In the genomic region with DNA sequence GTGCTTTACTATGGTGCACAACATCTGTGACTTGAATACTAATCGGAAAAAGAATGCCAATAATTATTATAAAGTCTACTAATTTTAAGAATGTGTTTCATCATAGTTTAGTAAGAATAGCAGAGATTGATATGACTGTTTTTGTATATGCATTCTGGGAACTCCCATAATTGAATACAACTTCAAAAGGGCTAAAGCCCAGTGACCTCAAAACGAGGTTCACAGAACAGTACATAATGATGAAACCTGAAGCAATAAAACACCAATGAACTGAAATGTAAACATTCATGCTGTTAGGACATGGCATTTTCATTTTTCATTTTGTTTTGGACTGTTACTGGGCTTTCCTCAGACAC, we compare ENCODE assay signal across 1 cellular context.
A peak's percentile ranks its signal among the peaks of the same experiment; 100 is the strongest.
TF ChIP-seq lines count a peak whose summit lies in the region.

No MANE protein-coding gene starts in this region.

TF ChIP-seq in K562, 482 proteins besides CTCF, POLR2A, EP300 and RAD21 (continued from another document and continues in another):
- TF ChIP-seq PRDM10 (IDR thresholded peaks at IDR 0.05; ENCODE audit: partially characterized antibody) (no peak), IRF9 (tag; IDR thresholded peaks at IDR 0.05) (peak; percentile 78), ZNF124 (CRISPR knock-in tag; IDR thresholded peaks at IDR 0.05) (no peak), ZNF764 (CRISPR knock-in tag; IDR thresholded peaks at IDR 0.05; ENCODE audit: low read depth) (no peak), ARNT (IDR thresholded peaks at IDR 0.05) (no peak), ATF7 (IDR thresholded peaks at IDR 0.05) (peak; percentile 78), CBX8 (IDR thresholded peaks at IDR 0.05; ENCODE audit: borderline replicate concordance, extremely low read depth, low read depth, low read length, poor library complexity, severe bottlenecking) (no peak), MAX (CRISPR knock-in tag; IDR thresholded peaks at IDR 0.05) (no peak), FOXP1 (CRISPR knock-in tag; IDR thresholded peaks at IDR 0.05) (no peak), ZNF175 (CRISPR knock-in tag; IDR thresholded peaks at IDR 0.05; ENCODE audit: low read depth) (0 out of 2 replicates have a peak, but pooled peaks have one; percentile 23), FOXM1 (IDR thresholded peaks at IDR 0.05; ENCODE audit: low read depth) (0 out of 2 replicates have a peak, but pooled peaks have one; percentile 33), FOXM1 (CRISPR knock-in tag; IDR thresholded peaks at IDR 0.05; ENCODE audit: low read depth) (no peak), ELF2 (CRISPR knock-in tag; IDR thresholded peaks at IDR 0.05) (no peak), NONO (IDR thresholded peaks at IDR 0.05; ENCODE audit: low read depth in 2 of 2, low read length in 1 of 2) (no peak), BACH1 (tag; IDR thresholded peaks at IDR 0.05) (peak; percentile 57), RNF2 (IDR thresholded peaks at IDR 0.05) (peak; percentile 13; the same call in 1 of the 2 replicates), C11orf30 (IDR thresholded peaks at IDR 0.05; ENCODE audit: low read depth) (no peak), PCBP2 (IDR thresholded peaks at IDR 0.05; ENCODE audit: low read depth, low read length, poor library complexity, severe bottlenecking) (no peak), XRCC3 (IDR thresholded peaks at IDR 0.05) (no peak), ATF1 (CRISPR knock-in tag; IDR thresholded peaks at IDR 0.05) (no peak), ATF1 (tag; IDR thresholded peaks at IDR 0.05) (no peak), MCM7 (IDR thresholded peaks at IDR 0.05) (no peak), KAT2B (IDR thresholded peaks at IDR 0.05; ENCODE audit: low read depth, low read length) (no peak), TAF9B (IDR thresholded peaks at IDR 0.05; ENCODE audit: partially characterized antibody) (no peak), PHF8 (IDR thresholded peaks at IDR 0.05; ENCODE audit: borderline replicate concordance, low read length) (no peak), RBM22 (IDR thresholded peaks at IDR 0.05; ENCODE audit: low read depth, low read length, poor library complexity, severe bottlenecking) (no peak), COPS2 (conservative IDR thresholded peaks at IDR 0.05) (no peak), FOS (IDR thresholded peaks at IDR 0.05; ENCODE audit: extremely low read depth, insufficient read length) (no peak)
- TF ChIP-seq, protein P1, sequence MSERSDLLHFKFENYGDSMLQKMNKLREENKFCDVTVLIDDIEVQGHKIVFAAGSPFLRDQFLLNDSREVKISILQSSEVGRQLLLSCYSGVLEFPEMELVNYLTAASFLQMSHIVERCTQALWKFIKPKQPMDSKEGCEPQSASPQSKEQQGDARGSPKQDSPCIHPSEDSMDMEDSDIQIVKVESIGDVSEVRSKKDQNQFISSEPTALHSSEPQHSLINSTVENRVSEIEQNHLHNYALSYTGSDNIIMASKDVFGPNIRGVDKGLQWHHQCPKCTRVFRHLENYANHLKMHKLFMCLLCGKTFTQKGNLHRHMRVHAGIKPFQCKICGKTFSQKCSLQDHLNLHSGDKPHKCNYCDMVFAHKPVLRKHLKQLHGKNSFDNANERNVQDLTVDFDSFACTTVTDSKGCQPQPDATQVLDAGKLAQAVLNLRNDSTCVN (CRISPR knock-in tag; IDR thresholded peaks at IDR 0.05): no peak
- TF ChIP-seq, protein P2, sequence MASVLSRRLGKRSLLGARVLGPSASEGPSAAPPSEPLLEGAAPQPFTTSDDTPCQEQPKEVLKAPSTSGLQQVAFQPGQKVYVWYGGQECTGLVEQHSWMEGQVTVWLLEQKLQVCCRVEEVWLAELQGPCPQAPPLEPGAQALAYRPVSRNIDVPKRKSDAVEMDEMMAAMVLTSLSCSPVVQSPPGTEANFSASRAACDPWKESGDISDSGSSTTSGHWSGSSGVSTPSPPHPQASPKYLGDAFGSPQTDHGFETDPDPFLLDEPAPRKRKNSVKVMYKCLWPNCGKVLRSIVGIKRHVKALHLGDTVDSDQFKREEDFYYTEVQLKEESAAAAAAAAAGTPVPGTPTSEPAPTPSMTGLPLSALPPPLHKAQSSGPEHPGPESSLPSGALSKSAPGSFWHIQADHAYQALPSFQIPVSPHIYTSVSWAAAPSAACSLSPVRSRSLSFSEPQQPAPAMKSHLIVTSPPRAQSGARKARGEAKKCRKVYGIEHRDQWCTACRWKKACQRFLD (CRISPR knock-in tag; IDR thresholded peaks at IDR 0.05): no peak; the same call in 1 of the 2 replicates
- TF ChIP-seq, protein P3, sequence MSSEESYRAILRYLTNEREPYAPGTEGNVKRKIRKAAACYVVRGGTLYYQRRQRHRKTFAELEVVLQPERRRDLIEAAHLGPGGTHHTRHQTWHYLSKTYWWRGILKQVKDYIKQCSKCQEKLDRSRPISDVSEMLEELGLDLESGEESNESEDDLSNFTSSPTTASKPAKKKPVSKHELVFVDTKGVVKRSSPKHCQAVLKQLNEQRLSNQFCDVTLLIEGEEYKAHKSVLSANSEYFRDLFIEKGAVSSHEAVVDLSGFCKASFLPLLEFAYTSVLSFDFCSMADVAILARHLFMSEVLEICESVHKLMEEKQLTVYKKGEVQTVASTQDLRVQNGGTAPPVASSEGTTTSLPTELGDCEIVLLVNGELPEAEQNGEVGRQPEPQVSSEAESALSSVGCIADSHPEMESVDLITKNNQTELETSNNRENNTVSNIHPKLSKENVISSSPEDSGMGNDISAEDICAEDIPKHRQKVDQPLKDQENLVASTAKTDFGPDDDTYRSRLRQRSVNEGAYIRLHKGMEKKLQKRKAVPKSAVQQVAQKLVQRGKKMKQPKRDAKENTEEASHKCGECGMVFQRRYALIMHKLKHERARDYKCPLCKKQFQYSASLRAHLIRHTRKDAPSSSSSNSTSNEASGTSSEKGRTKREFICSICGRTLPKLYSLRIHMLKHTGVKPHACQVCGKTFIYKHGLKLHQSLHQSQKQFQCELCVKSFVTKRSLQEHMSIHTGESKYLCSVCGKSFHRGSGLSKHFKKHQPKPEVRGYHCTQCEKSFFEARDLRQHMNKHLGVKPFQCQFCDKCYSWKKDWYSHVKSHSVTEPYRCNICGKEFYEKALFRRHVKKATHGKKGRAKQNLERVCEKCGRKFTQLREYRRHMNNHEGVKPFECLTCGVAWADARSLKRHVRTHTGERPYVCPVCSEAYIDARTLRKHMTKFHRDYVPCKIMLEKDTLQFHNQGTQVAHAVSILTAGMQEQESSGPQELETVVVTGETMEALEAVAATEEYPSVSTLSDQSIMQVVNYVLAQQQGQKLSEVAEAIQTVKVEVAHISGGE (CRISPR knock-in tag; IDR thresholded peaks at IDR 0.05): no peak
- TF ChIP-seq, protein P4, sequence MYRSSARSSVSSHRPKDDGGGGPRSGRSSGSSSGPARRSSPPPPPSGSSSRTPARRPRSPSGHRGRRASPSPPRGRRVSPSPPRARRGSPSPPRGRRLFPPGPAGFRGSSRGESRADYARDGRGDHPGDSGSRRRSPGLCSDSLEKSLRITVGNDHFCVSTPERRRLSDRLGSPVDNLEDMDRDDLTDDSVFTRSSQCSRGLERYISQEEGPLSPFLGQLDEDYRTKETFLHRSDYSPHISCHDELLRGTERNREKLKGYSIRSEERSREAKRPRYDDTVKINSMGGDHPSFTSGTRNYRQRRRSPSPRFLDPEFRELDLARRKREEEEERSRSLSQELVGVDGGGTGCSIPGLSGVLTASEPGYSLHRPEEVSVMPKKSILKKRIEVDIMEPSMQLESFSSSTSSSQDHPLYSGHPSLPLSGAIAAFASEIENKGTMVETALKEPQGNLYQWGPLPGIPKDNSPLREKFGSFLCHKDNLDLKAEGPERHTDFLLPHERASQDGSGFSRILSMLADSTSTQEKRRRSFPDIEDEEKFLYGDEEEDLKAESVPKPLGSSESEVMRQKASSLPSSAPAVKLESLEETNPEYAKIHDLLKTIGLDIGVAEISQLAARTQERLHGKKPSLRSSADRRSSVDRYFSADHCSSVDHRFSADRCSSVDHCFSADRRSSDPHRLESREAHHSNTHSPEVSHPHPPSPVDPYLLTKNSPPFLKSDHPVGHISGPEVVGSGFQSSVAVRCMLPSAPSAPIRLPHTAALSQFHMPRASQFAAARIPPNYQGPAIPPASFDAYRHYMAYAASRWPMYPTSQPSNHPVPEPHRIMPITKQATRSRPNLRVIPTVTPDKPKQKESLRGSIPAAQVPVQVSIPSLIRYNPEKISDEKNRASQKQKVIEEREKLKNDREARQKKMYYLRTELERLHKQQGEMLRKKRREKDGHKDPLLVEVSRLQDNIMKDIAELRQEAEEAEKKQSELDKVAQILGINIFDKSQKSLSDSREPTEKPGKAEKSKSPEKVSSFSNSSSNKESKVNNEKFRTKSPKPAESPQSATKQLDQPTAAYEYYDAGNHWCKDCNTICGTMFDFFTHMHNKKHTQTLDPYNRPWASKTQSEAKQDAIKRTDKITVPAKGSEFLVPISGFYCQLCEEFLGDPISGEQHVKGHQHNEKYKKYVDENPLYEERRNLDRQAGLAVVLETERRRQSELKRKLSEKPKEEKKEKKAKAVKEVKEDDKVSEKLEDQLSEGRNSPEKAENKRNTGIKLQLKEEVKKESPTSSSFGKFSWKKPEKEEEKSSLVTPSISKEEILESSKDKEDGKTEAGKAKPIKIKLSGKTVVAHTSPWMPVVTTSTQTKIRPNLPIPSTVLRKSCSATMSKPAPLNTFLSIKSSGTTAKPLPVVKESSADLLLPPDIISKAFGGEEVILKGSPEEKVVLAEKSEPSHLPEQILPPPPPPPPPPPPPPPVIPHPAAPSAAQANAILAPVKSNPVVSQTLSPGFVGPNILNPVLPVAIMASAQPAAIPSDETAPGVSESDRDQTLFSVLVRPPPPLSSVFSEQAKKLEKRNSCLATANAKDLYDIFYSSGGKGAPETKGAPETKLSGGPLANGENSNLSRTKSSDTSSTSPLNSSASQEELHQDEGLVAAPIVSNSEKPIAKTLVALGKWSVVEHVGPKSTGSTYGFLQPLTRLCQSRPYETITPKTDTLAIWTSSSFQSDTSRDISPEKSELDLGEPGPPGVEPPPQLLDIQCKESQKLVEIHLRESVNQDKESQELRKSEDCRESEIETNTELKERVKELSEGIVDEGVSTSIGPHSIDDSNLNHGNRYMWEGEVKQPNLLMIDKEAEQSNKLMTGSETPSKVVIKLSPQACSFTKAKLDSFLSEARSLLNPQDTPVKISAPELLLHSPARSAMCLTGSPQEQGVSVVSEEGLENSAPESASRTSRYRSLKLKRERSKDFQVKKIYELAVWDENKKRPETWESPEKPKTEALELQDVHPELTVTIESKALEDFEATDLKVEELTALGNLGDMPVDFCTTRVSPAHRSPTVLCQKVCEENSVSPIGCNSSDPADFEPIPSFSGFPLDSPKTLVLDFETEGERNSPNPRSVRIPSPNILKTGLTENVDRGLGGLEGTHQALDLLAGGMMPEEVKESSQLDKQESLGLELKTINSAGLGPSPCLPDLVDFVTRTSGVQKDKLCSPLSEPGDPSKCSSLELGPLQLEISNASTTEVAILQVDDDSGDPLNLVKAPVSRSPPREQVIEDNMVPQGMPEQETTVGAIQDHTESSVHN (IDR thresholded peaks at IDR 0.05; ENCODE audit: borderline replicate concordance in 1 of 2, low read depth in 1 of 2): 0 out of 4 replicates have a peak, but pooled peaks of 1 of the 2 experiments have one; percentile 44
- TF ChIP-seq, protein P5, sequence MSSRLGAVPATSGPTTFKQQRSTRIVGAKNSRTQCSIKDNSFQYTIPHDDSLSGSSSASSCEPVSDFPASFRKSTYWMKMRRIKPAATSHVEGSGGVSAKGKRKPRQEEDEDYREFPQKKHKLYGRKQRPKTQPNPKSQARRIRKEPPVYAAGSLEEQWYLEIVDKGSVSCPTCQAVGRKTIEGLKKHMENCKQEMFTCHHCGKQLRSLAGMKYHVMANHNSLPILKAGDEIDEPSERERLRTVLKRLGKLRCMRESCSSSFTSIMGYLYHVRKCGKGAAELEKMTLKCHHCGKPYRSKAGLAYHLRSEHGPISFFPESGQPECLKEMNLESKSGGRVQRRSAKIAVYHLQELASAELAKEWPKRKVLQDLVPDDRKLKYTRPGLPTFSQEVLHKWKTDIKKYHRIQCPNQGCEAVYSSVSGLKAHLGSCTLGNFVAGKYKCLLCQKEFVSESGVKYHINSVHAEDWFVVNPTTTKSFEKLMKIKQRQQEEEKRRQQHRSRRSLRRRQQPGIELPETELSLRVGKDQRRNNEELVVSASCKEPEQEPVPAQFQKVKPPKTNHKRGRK (tag; IDR thresholded peaks at IDR 0.05): no peak
- TF ChIP-seq, protein P6, sequence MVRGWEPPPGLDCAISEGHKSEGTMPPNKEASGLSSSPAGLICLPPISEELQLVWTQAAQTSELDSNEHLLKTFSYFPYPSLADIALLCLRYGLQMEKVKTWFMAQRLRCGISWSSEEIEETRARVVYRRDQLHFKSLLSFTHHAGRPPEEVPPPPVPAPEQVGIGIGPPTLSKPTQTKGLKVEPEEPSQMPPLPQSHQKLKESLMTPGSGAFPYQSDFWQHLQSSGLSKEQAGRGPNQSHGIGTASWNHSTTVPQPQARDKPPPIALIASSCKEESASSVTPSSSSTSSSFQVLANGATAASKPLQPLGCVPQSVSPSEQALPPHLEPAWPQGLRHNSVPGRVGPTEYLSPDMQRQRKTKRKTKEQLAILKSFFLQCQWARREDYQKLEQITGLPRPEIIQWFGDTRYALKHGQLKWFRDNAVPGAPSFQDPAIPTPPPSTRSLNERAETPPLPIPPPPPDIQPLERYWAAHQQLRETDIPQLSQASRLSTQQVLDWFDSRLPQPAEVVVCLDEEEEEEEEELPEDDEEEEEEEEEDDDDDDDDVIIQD (CRISPR knock-in tag; IDR thresholded peaks at IDR 0.05): no peak
